2 cellular contexts compared by ENCODE assay signal in the genomic region with DNA sequence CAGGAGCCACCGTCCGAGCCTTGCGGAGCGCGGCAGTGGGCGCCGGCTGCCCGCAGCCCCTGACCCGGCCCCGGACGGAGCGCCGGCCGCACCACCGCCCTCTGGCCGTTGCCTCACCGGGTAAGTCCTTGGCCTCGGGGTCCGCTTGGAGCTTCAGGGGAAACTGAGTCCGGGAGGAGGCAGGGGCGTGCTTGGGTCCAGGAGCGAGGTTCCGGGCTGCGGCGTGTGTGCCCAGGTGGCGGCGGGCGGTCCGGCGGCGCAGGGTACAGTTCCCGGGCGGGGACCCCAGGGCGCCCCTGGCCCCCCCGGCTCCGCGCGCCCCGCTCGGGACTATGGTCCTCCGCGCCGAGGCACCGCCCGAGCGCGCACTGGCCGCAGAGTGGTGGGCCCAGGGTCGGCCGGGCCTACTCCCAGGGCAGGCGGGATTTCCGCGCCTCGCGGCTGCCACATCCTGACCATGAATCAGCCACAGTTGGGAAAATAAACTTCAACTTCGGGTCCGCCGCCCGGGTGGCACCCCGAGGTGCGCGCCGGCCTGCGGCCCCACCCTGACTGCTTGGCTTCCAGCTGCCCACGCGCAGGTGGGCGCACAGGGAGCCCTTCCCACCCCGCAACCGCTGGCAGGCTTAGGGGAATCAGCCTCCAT.
A peak's percentile ranks its signal among the peaks of the same experiment; 100 is the strongest.
TF ChIP-seq lines count a peak whose summit lies in the region.

No MANE protein-coding gene starts in this region.

TF ChIP-seq in K562, 482 proteins besides CTCF, POLR2A, EP300 and RAD21 (continues in another document):
- TF ChIP-seq PHF8 (IDR thresholded peaks at IDR 0.05; ENCODE audit: borderline replicate concordance, low read length) (peak; percentile 72; the same call in 1 of the 2 replicates), HNRNPL (IDR thresholded peaks at IDR 0.05; ENCODE audit: low read depth, low read length) (peak; percentile 45; the same call in 1 of the 2 replicates), YBX1 (IDR thresholded peaks at IDR 0.05) (no peak), SIN3B (IDR thresholded peaks at IDR 0.05; ENCODE audit: low read depth) (peak; percentile 31; the same call in 1 of the 2 replicates), MAZ (CRISPR knock-in tag; conservative IDR thresholded peaks at IDR 0.05 in 1 of 2, IDR thresholded peaks at IDR 0.05 in 1 of 2) (peak in 1 of 2 experiments; percentile 51; a peak in 2 of 4 replicates), RBFOX2 (IDR thresholded peaks at IDR 0.05; ENCODE audit: low read depth, low read length) (peak; percentile 48; the same call in 1 of the 2 replicates), RBBP5 (IDR thresholded peaks at IDR 0.05; ENCODE audit: borderline replicate concordance, insufficient read depth, low read length, poor library complexity, severe bottlenecking) (peak; percentile 40), E2F6 (IDR thresholded peaks at IDR 0.05; ENCODE audit: borderline replicate concordance in 1 of 2, extremely low read depth in 1 of 2, insufficient read depth in 1 of 2, insufficient read length in 1 of 2, low read depth in 1 of 2, low read length in 1 of 2, poor library complexity in 1 of 2, severe bottlenecking in 1 of 2) (peak in 1 of 2 experiments; percentile 22), CHD1 (IDR thresholded peaks at IDR 0.05; ENCODE audit: low read length) (peak; percentile 76), KLF16 (IDR thresholded peaks at IDR 0.05) (no peak), POLR2G (IDR thresholded peaks at IDR 0.05; ENCODE audit: low read depth, low read length) (peak; percentile 74), L3MBTL2 (IDR thresholded peaks at IDR 0.05) (0 out of 2 replicates have a peak, but pooled peaks have one; percentile 27), MAX (CRISPR knock-in tag; IDR thresholded peaks at IDR 0.05) (0 out of 2 replicates have a peak, but pooled peaks have one; percentile 15), FIP1L1 (IDR thresholded peaks at IDR 0.05; ENCODE audit: low read depth, low read length, poor library complexity, severe bottlenecking) (peak; percentile 16), SIN3A (IDR thresholded peaks at IDR 0.05; ENCODE audit: borderline replicate concordance in 2 of 2, control insufficient read depth in 1 of 2, low read depth in 2 of 2, low read length in 2 of 2) (peak in 1 of 2 experiments; percentile 70; a peak in 1 of 4 replicates), ZFX (CRISPR knock-in tag; IDR thresholded peaks at IDR 0.05) (peak; percentile 32), EGR1 (conservative IDR thresholded peaks at IDR 0.05) (peak; percentile 51)
- TF ChIP-seq, protein P1, sequence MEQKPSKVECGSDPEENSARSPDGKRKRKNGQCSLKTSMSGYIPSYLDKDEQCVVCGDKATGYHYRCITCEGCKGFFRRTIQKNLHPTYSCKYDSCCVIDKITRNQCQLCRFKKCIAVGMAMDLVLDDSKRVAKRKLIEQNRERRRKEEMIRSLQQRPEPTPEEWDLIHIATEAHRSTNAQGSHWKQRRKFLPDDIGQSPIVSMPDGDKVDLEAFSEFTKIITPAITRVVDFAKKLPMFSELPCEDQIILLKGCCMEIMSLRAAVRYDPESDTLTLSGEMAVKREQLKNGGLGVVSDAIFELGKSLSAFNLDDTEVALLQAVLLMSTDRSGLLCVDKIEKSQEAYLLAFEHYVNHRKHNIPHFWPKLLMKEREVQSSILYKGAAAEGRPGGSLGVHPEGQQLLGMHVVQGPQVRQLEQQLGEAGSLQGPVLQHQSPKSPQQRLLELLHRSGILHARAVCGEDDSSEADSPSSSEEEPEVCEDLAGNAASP (IDR thresholded peaks at IDR 0.05) = no peak
- TF ChIP-seq, protein P2, sequence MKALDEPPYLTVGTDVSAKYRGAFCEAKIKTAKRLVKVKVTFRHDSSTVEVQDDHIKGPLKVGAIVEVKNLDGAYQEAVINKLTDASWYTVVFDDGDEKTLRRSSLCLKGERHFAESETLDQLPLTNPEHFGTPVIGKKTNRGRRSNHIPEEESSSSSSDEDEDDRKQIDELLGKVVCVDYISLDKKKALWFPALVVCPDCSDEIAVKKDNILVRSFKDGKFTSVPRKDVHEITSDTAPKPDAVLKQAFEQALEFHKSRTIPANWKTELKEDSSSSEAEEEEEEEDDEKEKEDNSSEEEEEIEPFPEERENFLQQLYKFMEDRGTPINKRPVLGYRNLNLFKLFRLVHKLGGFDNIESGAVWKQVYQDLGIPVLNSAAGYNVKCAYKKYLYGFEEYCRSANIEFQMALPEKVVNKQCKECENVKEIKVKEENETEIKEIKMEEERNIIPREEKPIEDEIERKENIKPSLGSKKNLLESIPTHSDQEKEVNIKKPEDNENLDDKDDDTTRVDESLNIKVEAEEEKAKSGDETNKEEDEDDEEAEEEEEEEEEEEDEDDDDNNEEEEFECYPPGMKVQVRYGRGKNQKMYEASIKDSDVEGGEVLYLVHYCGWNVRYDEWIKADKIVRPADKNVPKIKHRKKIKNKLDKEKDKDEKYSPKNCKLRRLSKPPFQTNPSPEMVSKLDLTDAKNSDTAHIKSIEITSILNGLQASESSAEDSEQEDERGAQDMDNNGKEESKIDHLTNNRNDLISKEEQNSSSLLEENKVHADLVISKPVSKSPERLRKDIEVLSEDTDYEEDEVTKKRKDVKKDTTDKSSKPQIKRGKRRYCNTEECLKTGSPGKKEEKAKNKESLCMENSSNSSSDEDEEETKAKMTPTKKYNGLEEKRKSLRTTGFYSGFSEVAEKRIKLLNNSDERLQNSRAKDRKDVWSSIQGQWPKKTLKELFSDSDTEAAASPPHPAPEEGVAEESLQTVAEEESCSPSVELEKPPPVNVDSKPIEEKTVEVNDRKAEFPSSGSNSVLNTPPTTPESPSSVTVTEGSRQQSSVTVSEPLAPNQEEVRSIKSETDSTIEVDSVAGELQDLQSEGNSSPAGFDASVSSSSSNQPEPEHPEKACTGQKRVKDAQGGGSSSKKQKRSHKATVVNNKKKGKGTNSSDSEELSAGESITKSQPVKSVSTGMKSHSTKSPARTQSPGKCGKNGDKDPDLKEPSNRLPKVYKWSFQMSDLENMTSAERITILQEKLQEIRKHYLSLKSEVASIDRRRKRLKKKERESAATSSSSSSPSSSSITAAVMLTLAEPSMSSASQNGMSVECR (CRISPR knock-in tag; IDR thresholded peaks at IDR 0.05) = 0 out of 2 replicates have a peak, but pooled peaks have one; percentile 33

TF ChIP-seq in liver, 16 proteins besides CTCF, POLR2A, EP300 and RAD21:
- TF ChIP-seq GABPA (IDR thresholded peaks at IDR 0.05 in 1 of 2, conservative IDR thresholded peaks at IDR 0.05 in 1 of 2) (no peak), FOXA1 (IDR thresholded peaks at IDR 0.05) (no peak), REST (IDR thresholded peaks at IDR 0.05) (no peak), HNF4G (IDR thresholded peaks at IDR 0.05) (no peak), ZBTB33 (IDR thresholded peaks at IDR 0.05) (no peak), HNF4A (conservative IDR thresholded peaks at IDR 0.05) (no peak), JUND (IDR thresholded peaks at IDR 0.05) (no peak), MAX (IDR thresholded peaks at IDR 0.05) (no peak), FOXA2 (IDR thresholded peaks at IDR 0.05) (no peak), RXRA (IDR thresholded peaks at IDR 0.05) (no peak), TAF1 (conservative IDR thresholded peaks at IDR 0.05) (no peak), NR2F2 (IDR thresholded peaks at IDR 0.05) (no peak)
